Comparison of ENCODE assay signal across 9 cellular contexts in the genomic region with DNA sequence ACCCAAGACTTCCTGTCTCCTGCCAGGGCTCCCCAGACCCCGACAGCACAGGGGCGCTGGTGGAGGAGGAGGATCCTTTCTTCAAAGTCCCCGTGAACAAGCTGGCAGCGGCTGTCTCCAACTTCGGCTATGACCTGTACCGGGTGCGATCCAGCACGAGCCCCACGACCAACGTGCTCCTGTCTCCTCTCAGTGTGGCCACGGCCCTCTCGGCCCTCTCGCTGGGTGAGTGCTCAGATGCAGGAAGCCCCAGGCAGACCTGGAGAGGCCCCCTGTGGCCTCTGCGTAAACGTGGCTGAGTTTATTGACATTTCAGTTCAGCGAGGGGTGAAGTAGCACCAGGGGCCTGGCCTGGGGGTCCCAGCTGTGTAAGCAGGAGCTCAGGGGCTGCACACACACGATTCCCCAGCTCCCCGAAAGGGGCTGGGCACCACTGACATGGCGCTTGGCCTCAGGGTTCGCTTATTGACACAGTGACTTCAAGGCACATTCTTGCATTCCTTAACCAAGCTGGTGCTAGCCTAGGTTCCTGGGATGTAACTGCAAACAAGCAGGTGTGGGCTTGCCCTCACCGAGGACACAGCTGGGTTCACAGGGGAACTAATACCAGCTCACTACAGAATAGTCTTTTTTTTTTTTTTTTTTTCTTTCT. TPM values are rescaled to one million over a fixed set of nuclear protein-coding genes. Genes with fewer than 3 reads are reported as not detected.
DNase-seq lines count a peak whose midpoint lies in the region; ATAC-seq, FAIRE-seq and TF ChIP-seq lines count a peak whose summit lies in the region.
"Had no signal": no experiment of that assay in that cellular context is flagged by ENCODE, and none has a peak within 500 bp of the region (broad histone marks: within the 10 kb centered on the region; RNA-seq: fewer than 3 reads in every experiment).

No MANE protein-coding gene starts in this region.

- no peak overlapping the region for H2BK15ac ChIP-seq in IMR-90 (ENCODE audit: low read depth, low read length)

- H3K36me3 ChIP-seq in IMR-90 (ENCODE audit: control insufficient read depth, insufficient read depth, low read length): peaks cover 18% of the 10 kb centered on the region; the same call in 1 of the 2 replicates
- H3K36me3 ChIP-seq in SJCRH30: peaks cover 10% of the 10 kb centered on the region

- no peak for ATAC-seq in IMR-90 (ENCODE audit: low read depth)
- ATAC-seq in stimulated activated memory B cell treated with anti-CD40 and anti-IgM and Interleukin-4, amounts not matched to agents 10 μg/mL and 1 μg/mL and 100 μg/mL, for 72 hours: peak; percentile 70
- ATAC-seq in GM19455 (IDR thresholded peaks at IDR 0.05; ENCODE audit: unreplicated experiment): no peak

- no peak overlapping the region for H2BK5ac ChIP-seq in IMR-90 (ENCODE audit: low read depth, low read length, poor library complexity, severe bottlenecking)

- H3K9me3 Mint-ChIP-seq in glutamatergic neuron (ENCODE audit: unreplicated experiment): no peaks in the 10 kb centered on the region
- H3K9me3 Mint-ChIP-seq in stimulated activated memory B cell treated with anti-CD40 and anti-IgM and Interleukin-4, amounts not matched to agents 10 μg/mL and 1 μg/mL and 100 μg/mL, for 72 hours: no peaks in the 10 kb centered on the region
- H3K9me3 Mint-ChIP-seq: natural killer cell had no signal

- peak overlapping the region; percentile 67; the same call in 1 of the 2 replicates for H2AK5ac ChIP-seq in IMR-90 (ENCODE audit: low read depth, low read length)

- POLR2A ChIA-PET in IMR-90 (lab: Charles Lee; ENCODE audit: unreplicated experiment): interaction anchor here (0.6 kb wide), 1 partner anchor 16 kb away, joined by 3 read pairs; no protein-coding TSS in a partner anchor

- H3K36me3 Mint-ChIP-seq in glutamatergic neuron (ENCODE audit: unreplicated experiment): no peaks in the 10 kb centered on the region
- no peaks in the 10 kb centered on the region for H3K36me3 Mint-ChIP-seq in stimulated activated memory B cell treated with anti-CD40 and anti-IgM and Interleukin-4, amounts not matched to agents 10 μg/mL and 1 μg/mL and 100 μg/mL, for 72 hours
- H3K36me3 Mint-ChIP-seq: natural killer cell had no signal

- BruUV-seq in IMR-90 (replicated peaks; lab: Mats Ljungman, UMichigan): no TSS peak

- no peak overlapping the region for H3K27ac Mint-ChIP-seq in glutamatergic neuron (ENCODE audit: unreplicated experiment)
- H3K27ac Mint-ChIP-seq in stimulated activated memory B cell treated with anti-CD40 and anti-IgM and Interleukin-4, amounts not matched to agents 10 μg/mL and 1 μg/mL and 100 μg/mL, for 72 hours: peak overlapping the region; percentile 87
- H3K27ac Mint-ChIP-seq: natural killer cell had no signal

- no peak overlapping the region for H3K23ac ChIP-seq in IMR-90 (ENCODE audit: low read depth, low read length)

- peak overlapping the region; percentile 42 for H2AK9ac ChIP-seq in IMR-90 (replicated peaks; ENCODE audit: low read depth, low read length, poor library complexity)

- H3K9ac ChIP-seq in IMR-90 (ENCODE audit: low read depth, low read length): no peak overlapping the region

- H3K4me2 ChIP-seq in IMR-90 (ENCODE audit: low read depth, low read length): no peak overlapping the region

- H3K27me3 Mint-ChIP-seq in glutamatergic neuron (ENCODE audit: unreplicated experiment): no peaks in the 10 kb centered on the region
- H3K27me3 Mint-ChIP-seq in stimulated activated memory B cell treated with anti-CD40 and anti-IgM and Interleukin-4, amounts not matched to agents 10 μg/mL and 1 μg/mL and 100 μg/mL, for 72 hours: no peaks in the 10 kb centered on the region

- H3K27ac ChIP-seq in IMR-90 (ENCODE audit: insufficient read depth, low read length) (no peak overlapping the region), SJCRH30 (peak overlapping the region; percentile 37; the same call in 1 of the 2 replicates)

- no peaks in the 10 kb centered on the region for H3K9me3 ChIP-seq in IMR-90 (ENCODE audit: control insufficient read depth, insufficient read depth, low read length)
- H3K9me3 ChIP-seq in SJCRH30 (replicated peaks): no peaks in the 10 kb centered on the region

- CTCF ChIA-PET in IMR-90 (lab: Yijun Ruan, JAX): interaction anchor here (0.6 to 1.1 kb wide), 4 partner anchors 14 to 501 kb away, joined by 5 to 6 read pairs (median 5); no protein-coding TSS in a partner anchor

- TF ChIP-seq RAD21 in IMR-90 (IDR thresholded peaks at IDR 0.05; ENCODE audit: low read length): no peak

- no peak overlapping the region for H3K18ac ChIP-seq in IMR-90 (ENCODE audit: low read depth, low read length)

- no peak overlapping the region for H3K56ac ChIP-seq in IMR-90 (ENCODE audit: extremely low read depth, insufficient read depth, low read length)

- dilution Hi-C loops in IMR-90 (cut with HindIII; ENCODE audit: low sequenced_read_pairs, unreplicated experiment): no loop called here

- H4K5ac ChIP-seq in IMR-90 (ENCODE audit: low read depth, low read length): no peak overlapping the region

- no peak for TF ChIP-seq POLR2A in IMR-90 (IDR thresholded peaks at IDR 0.05; ENCODE audit: low read depth, low read length)
- no peak for TF ChIP-seq POLR2A in GM12892 (IDR thresholded peaks at IDR 0.05; ENCODE audit: low read depth, low read length)

- H2BK120ac ChIP-seq in IMR-90 (ENCODE audit: low read depth, low read length): no peak overlapping the region

- 47% methylated on average over 11 of the region's 21 CpGs; no CpG with 5 or more reads in 1 of the 2 experiments for WGBS in IMR-90 (ENCODE audit: extremely low coverage in 2 of 2, insufficient read length in 1 of 2), 2 experiments

- H3K4me1 Mint-ChIP-seq in glutamatergic neuron (ENCODE audit: low read depth, unreplicated experiment): no peaks in the 10 kb centered on the region
- peaks cover 41% of the 10 kb centered on the region for H3K4me1 Mint-ChIP-seq in stimulated activated memory B cell treated with anti-CD40 and anti-IgM and Interleukin-4, amounts not matched to agents 10 μg/mL and 1 μg/mL and 100 μg/mL, for 72 hours

- no peak for TF ChIP-seq CTCF in IMR-90 (conservative IDR thresholded peaks at IDR 0.05; ENCODE audit: low read depth, low read length)
- TF ChIP-seq CTCF in glutamatergic neuron (IDR thresholded peaks at IDR 0.05; ENCODE audit: partially characterized antibody, unreplicated experiment): no peak

- H3K79me1 ChIP-seq in IMR-90 (ENCODE audit: low read depth in 1 of 2, low read length in 2 of 2): no peaks in the 10 kb centered on the region

- no peak overlapping the region for H4K91ac ChIP-seq in IMR-90 (ENCODE audit: insufficient read depth, low read depth, low read length)

- H3K27me3 ChIP-seq in IMR-90 (ENCODE audit: control insufficient read depth, insufficient read depth, low read length) (no peaks in the 10 kb centered on the region), SJCRH30 (no peaks in the 10 kb centered on the region)

- DNase-seq in IMR-90: no peak
- DNase-seq in SJCRH30: peak; percentile 50 to 52
- peak; percentile 33 for DNase-seq in glutamatergic neuron
- DNase-seq in GM12892 (ENCODE audit: insufficient read length): no peak
- DNase-seq in C1 segment of cervical spinal cord (lab: John Stamatoyannopoulos, UW): no peak
- DNase-seq: natural killer cell; stimulated activated naive CD4-positive, alpha-beta T cell treated with Interleukin-2 at 50 U/mL for 16 hours had no signal

- peak overlapping the region; percentile 78 for H2AFZ ChIP-seq in IMR-90 (replicated peaks; ENCODE audit: low read length, poor library complexity)

- H3K14ac ChIP-seq in IMR-90 (replicated peaks; ENCODE audit: low read depth, low read length): no peak overlapping the region

- H4K20me1 ChIP-seq in IMR-90 (ENCODE audit: insufficient read depth, low read length): no peaks in the 10 kb centered on the region

- no peak overlapping the region for H3K4me3 Mint-ChIP-seq in glutamatergic neuron (ENCODE audit: unreplicated experiment)
- H3K4me3 Mint-ChIP-seq in stimulated activated memory B cell treated with anti-CD40 and anti-IgM and Interleukin-4, amounts not matched to agents 10 μg/mL and 1 μg/mL and 100 μg/mL, for 72 hours: peak overlapping the region; percentile 34
- H3K4me3 Mint-ChIP-seq: natural killer cell had no signal

- H3K4me1 ChIP-seq in IMR-90 (ENCODE audit: control insufficient read depth, insufficient read depth, low read length): peaks cover 4% of the 10 kb centered on the region
- H3K4me1 ChIP-seq in SJCRH30: peaks cover 7% of the 10 kb centered on the region; the same call in 1 of the 2 replicates

- peaks cover 4% of the 10 kb centered on the region; the same call in 1 of the 2 replicates for H3K9me1 ChIP-seq in IMR-90 (ENCODE audit: insufficient read depth, low read length)

- no peak overlapping the region for H2BK20ac ChIP-seq in IMR-90 (ENCODE audit: low read depth, low read length)

- H3K4ac ChIP-seq in IMR-90 (ENCODE audit: low read depth, low read length): no peak overlapping the region

- in situ Hi-C loops in IMR-90 (cut with MboI; ENCODE audit: low sequenced_read_pairs): no loop called here

- intact Hi-C loops in IMR-90 (cut with micrococcal nuclease): no loop called here

- H4K8ac ChIP-seq in IMR-90 (ENCODE audit: low read depth in 2 of 2, low read length in 2 of 2): peak overlapping the region in 1 of 2 experiments; percentile 42; a peak in 1 of 4 replicates

- H3K4me3 ChIP-seq in IMR-90 (ENCODE audit: insufficient read depth, low read depth, low read length) (no peak overlapping the region), SJCRH30 (no peak overlapping the region; the same call in 1 of the 2 replicates)

- FAIRE-seq in GM12892 (lab: Jason Lieb, UNC): no peak

RNA-seq across cellular contexts. Expression of gene SERPINF1, which starts 8.1 kb away (rescaled TPM):
- total RNA-seq in IMR-90 (2012; rRNA removed) (11.7 and 15.6 TPM in 2 replicates), glutamatergic neuron (ENCODE audit: unreplicated experiment) (9.7 TPM)
- polyA plus RNA-seq in IMR-90 (2012; rRNA removed): 90.2 and 94.3 TPM in 2 replicates
- polyA plus RNA-seq in IMR-90 (2012; cell fraction: cytosol; rRNA removed): 104 and 232 TPM in 2 replicates
- polyA plus RNA-seq in IMR-90 (2012; cell fraction: nucleus; rRNA removed; ENCODE audit: low replicate concordance): 61.8 and 102 TPM in 2 replicates
- total RNA-seq in SJCRH30 (2014; rRNA removed; shearing (Covaris generic)): 182 TPM in 2 replicates
- 4.1 TPM for polyA plus RNA-seq in GM12892 (2012; ENCODE audit: missing spikeins)

RNA-seq across cellular contexts. Expression of gene SERPINF2, which starts 27.3 kb away (rescaled TPM):
- total RNA-seq in IMR-90 (2012; rRNA removed) (not detected in 2 replicates), glutamatergic neuron (ENCODE audit: unreplicated experiment) (0.37 TPM)
- polyA plus RNA-seq in IMR-90 (2012; rRNA removed): not detected in 2 replicates
- polyA plus RNA-seq in IMR-90 (2012; cell fraction: cytosol; rRNA removed): 0.02 TPM in 1 of 2 replicates, not detected in the other
- polyA plus RNA-seq in IMR-90 (2012; cell fraction: nucleus; rRNA removed; ENCODE audit: low replicate concordance): 0.08 and 0.17 TPM in 2 replicates
- not detected in 2 replicates for total RNA-seq in SJCRH30 (2014; rRNA removed; shearing (Covaris generic))
- polyA plus RNA-seq in GM12892 (2012; ENCODE audit: missing spikeins): not detected

RNA-seq across cellular contexts. Expression of gene WDR81, which starts 45.4 kb away (rescaled TPM):
- 3.0 and 3.9 TPM in 2 replicates for total RNA-seq in IMR-90 (2012; rRNA removed)
- polyA plus RNA-seq in IMR-90 (2012; rRNA removed): 8.4 and 10.4 TPM in 2 replicates
- 4.5 and 7.7 TPM in 2 replicates for polyA plus RNA-seq in IMR-90 (2012; cell fraction: cytosol; rRNA removed)
- 21.3 and 52.6 TPM in 2 replicates for polyA plus RNA-seq in IMR-90 (2012; cell fraction: nucleus; rRNA removed; ENCODE audit: low replicate concordance)
- total RNA-seq in SJCRH30 (2014; rRNA removed; shearing (Covaris generic)): 8.7 and 10.9 TPM in 2 replicates
- 13.4 TPM for total RNA-seq in glutamatergic neuron (ENCODE audit: unreplicated experiment)
- 3.1 TPM for polyA plus RNA-seq in GM12892 (2012; ENCODE audit: missing spikeins)

RNA-seq across cellular contexts. Expression of gene SMYD4, which starts 59.8 kb away (rescaled TPM):
- total RNA-seq in IMR-90 (2012; rRNA removed): 6.7 and 7.2 TPM in 2 replicates
- 4.3 and 5.3 TPM in 2 replicates for polyA plus RNA-seq in IMR-90 (2012; rRNA removed)
- 1.9 and 2.0 TPM in 2 replicates for polyA plus RNA-seq in IMR-90 (2012; cell fraction: cytosol; rRNA removed)
- 6.4 and 12.5 TPM in 2 replicates for polyA plus RNA-seq in IMR-90 (2012; cell fraction: nucleus; rRNA removed; ENCODE audit: low replicate concordance)
- 9.6 and 10.1 TPM in 2 replicates for total RNA-seq in SJCRH30 (2014; rRNA removed; shearing (Covaris generic))
- total RNA-seq in glutamatergic neuron (ENCODE audit: unreplicated experiment): 11.4 TPM
- 11.6 TPM for polyA plus RNA-seq in GM12892 (2012; ENCODE audit: missing spikeins)

RNA-seq across cellular contexts. Expression of gene TLCD2, which starts 59.8 kb away (rescaled TPM):
- total RNA-seq in IMR-90 (2012; rRNA removed) (0.72 and 0.83 TPM in 2 replicates), glutamatergic neuron (ENCODE audit: unreplicated experiment) (0.96 TPM)
- 0.67 and 1.2 TPM in 2 replicates for polyA plus RNA-seq in IMR-90 (2012; rRNA removed)
- 0.49 and 0.75 TPM in 2 replicates for polyA plus RNA-seq in IMR-90 (2012; cell fraction: cytosol; rRNA removed)
- polyA plus RNA-seq in IMR-90 (2012; cell fraction: nucleus; rRNA removed; ENCODE audit: low replicate concordance): 0.75 and 2.1 TPM in 2 replicates
- total RNA-seq in SJCRH30 (2014; rRNA removed; shearing (Covaris generic)): 1.2 and 1.3 TPM in 2 replicates
- 0.08 TPM for polyA plus RNA-seq in GM12892 (2012; ENCODE audit: missing spikeins)

Comparison
In these comparisons a context has a peak if more than half of its experiments do, and no peak if none do; other contexts are left out.
1. DNase-seq: peak in SJCRH30 (2 of 2) and glutamatergic neuron (single experiment); none in IMR-90 (single experiment), GM12892 (single experiment) and C1 segment of cervical spinal cord (0 of 14).
2. RNA of gene SERPINF1, which starts 8.1 kb away (total RNA-seq): 182 TPM in SJCRH30; 11.7 to 15.6 TPM in IMR-90 and 9.7 TPM in glutamatergic neuron (single experiment); every median in the first group is over 10 times any median in the second.